Comparison of ENCODE assay signal across 1 cellular context in the genomic region with DNA sequence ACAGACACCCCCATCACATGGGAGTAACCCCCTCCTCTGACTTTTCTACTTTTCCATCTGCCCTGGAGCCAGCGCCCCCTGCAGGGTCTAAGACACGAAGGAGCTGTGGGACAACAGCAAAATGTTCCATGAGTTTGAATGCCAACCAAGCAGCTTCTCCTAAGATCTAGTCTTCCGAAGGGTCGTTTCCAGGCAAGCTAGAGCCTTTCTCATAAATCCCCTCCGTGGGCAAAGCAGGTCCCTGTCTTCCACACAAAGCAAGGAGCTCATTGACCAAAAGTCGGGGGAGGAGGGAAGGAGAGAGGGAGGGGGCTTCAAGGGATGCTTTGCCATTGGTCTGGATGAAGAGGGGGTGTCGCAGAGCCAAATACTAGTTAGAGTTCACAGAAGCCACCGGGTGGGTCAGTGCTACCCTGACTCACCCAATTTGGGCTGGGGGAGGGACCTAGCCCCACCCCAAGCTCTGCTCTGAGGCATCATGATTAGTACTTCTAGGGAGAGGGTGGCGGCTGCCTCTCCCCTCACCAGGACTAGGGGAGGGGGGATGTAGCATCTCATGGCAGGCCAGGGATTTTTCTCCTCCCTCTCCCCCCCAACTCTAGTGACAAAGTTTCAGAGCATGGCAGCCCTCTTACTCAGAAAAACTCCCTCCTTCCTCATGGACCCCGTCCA.
TF ChIP-seq lines count a peak whose summit lies in the region.

No MANE protein-coding gene starts in this region.

TF ChIP-seq in SK-N-SH treated with all-trans-retinoic acid at 6 μM for 48 hours, 23 proteins besides CTCF, POLR2A, EP300 and RAD21 (continued from another document):
- TF ChIP-seq, protein P1, sequence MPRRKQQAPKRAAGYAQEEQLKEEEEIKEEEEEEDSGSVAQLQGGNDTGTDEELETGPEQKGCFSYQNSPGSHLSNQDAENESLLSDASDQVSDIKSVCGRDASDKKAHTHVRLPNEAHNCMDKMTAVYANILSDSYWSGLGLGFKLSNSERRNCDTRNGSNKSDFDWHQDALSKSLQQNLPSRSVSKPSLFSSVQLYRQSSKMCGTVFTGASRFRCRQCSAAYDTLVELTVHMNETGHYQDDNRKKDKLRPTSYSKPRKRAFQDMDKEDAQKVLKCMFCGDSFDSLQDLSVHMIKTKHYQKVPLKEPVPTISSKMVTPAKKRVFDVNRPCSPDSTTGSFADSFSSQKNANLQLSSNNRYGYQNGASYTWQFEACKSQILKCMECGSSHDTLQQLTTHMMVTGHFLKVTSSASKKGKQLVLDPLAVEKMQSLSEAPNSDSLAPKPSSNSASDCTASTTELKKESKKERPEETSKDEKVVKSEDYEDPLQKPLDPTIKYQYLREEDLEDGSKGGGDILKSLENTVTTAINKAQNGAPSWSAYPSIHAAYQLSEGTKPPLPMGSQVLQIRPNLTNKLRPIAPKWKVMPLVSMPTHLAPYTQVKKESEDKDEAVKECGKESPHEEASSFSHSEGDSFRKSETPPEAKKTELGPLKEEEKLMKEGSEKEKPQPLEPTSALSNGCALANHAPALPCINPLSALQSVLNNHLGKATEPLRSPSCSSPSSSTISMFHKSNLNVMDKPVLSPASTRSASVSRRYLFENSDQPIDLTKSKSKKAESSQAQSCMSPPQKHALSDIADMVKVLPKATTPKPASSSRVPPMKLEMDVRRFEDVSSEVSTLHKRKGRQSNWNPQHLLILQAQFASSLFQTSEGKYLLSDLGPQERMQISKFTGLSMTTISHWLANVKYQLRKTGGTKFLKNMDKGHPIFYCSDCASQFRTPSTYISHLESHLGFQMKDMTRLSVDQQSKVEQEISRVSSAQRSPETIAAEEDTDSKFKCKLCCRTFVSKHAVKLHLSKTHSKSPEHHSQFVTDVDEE (CRISPR knock-in tag; IDR thresholded peaks at IDR 0.05) = no peak
- TF ChIP-seq ISL1 (CRISPR knock-in tag; IDR thresholded peaks at IDR 0.05) (no peak), ZFP30 (CRISPR knock-in tag; IDR thresholded peaks at IDR 0.05) (no peak)
TF ChIP-seq in SK-N-SH treated with all-trans-retinoic acid at 6 μM for 48 hours: peak in this region for 0.
